In genomic region chr21:29235714-29236197, GRCh38 we compare ENCODE assay signal across 1 cellular context.
TF ChIP-seq lines count a peak whose summit lies in the region.

No MANE protein-coding gene starts in this region.

TF ChIP-seq in GM12878, 131 proteins besides CTCF, POLR2A, EP300 and RAD21 (continued from another document and continues in another):
- TF ChIP-seq CUX1 (IDR thresholded peaks at IDR 0.05; ENCODE audit: insufficient replicate concordance, low read depth, low read length), result peak; percentile 85
- TF ChIP-seq ZBTB11 (CRISPR knock-in tag; IDR thresholded peaks at IDR 0.05), result no peak
- peak; percentile 90 for TF ChIP-seq FOXM1 (IDR thresholded peaks at IDR 0.05; ENCODE audit: low read depth, low read length)
- TF ChIP-seq BCL11A (IDR thresholded peaks at IDR 0.05; ENCODE audit: low read depth, low read length), result peak; percentile 93
- TF ChIP-seq SKIL (IDR thresholded peaks at IDR 0.05; ENCODE audit: low read depth, poor library complexity, severe bottlenecking), result peak; percentile 89
- 0 out of 2 replicates have a peak, but pooled peaks have one; percentile 38 for TF ChIP-seq MTA3 (IDR thresholded peaks at IDR 0.05; ENCODE audit: borderline replicate concordance, low read length)
- peak; percentile 85 for TF ChIP-seq CBFB (IDR thresholded peaks at IDR 0.05; ENCODE audit: low read depth)
- no peak for TF ChIP-seq TCF3 (IDR thresholded peaks at IDR 0.05; ENCODE audit: borderline replicate concordance, insufficient read depth, low read depth, low read length)
- peak; percentile 97 for TF ChIP-seq NFIC (IDR thresholded peaks at IDR 0.05; ENCODE audit: low read depth, low read length)
- TF ChIP-seq GABPA (IDR thresholded peaks at IDR 0.05; ENCODE audit: low read depth), result peak; percentile 25; the same call in 1 of the 2 replicates
- TF ChIP-seq SMC3 (IDR thresholded peaks at IDR 0.05; ENCODE audit: borderline replicate concordance, low read length), result peak; percentile 31; the same call in 1 of the 2 replicates
- no peak for TF ChIP-seq FOXK2 (IDR thresholded peaks at IDR 0.05)
- TF ChIP-seq MEF2B (IDR thresholded peaks at IDR 0.05; ENCODE audit: partially characterized antibody, poor library complexity, severe bottlenecking), result peak; percentile 85
- TF ChIP-seq ZBTB4 (CRISPR knock-in tag; IDR thresholded peaks at IDR 0.05), result no peak
- peak; percentile 83 to 85 for TF ChIP-seq IKZF2 (IDR thresholded peaks at IDR 0.05)
- TF ChIP-seq NFYA (IDR thresholded peaks at IDR 0.05; ENCODE audit: borderline replicate concordance, low read depth, low read length), result no peak
- TF ChIP-seq ATF2 (IDR thresholded peaks at IDR 0.05; ENCODE audit: low read length), result peak; percentile 91
- TF ChIP-seq KDM1A (IDR thresholded peaks at IDR 0.05; ENCODE audit: borderline replicate concordance), result no peak
- peak; percentile 76; the same call in 1 of the 2 replicates for TF ChIP-seq MLLT1 (IDR thresholded peaks at IDR 0.05)
- no peak for TF ChIP-seq CHD1 (IDR thresholded peaks at IDR 0.05; ENCODE audit: low read depth, low read length)
- no peak for TF ChIP-seq IRF3 (IDR thresholded peaks at IDR 0.05)
- TF ChIP-seq STAT1 (conservative IDR thresholded peaks at IDR 0.05), result no peak
- TF ChIP-seq CBX5 (IDR thresholded peaks at IDR 0.05; ENCODE audit: low read depth), result 0 out of 2 replicates have a peak, but pooled peaks have one; percentile 43
- no peak for TF ChIP-seq USF2 (IDR thresholded peaks at IDR 0.05; ENCODE audit: borderline replicate concordance, low read depth, low read length)
- TF ChIP-seq PML (IDR thresholded peaks at IDR 0.05; ENCODE audit: low read length), result 0 out of 2 replicates have a peak, but pooled peaks have one; percentile 57
- TF ChIP-seq JUNB (IDR thresholded peaks at IDR 0.05), result peak; percentile 91
- peak; percentile 33; the same call in 1 of the 2 replicates for TF ChIP-seq PAX5 (IDR thresholded peaks at IDR 0.05; ENCODE audit: borderline replicate concordance, low read depth, low read length)
- peak; percentile 75 for TF ChIP-seq KLF5 (IDR thresholded peaks at IDR 0.05; ENCODE audit: partially characterized antibody)
- 0 out of 2 replicates have a peak, but pooled peaks have one; percentile 47 for TF ChIP-seq GATAD2B (conservative IDR thresholded peaks at IDR 0.05; ENCODE audit: low read depth)
- TF ChIP-seq EED (IDR thresholded peaks at IDR 0.05; ENCODE audit: low read depth), result peak; percentile 95
- TF ChIP-seq PKNOX1 (IDR thresholded peaks at IDR 0.05), result peak; percentile 21; the same call in 1 of the 2 replicates
- TF ChIP-seq TBL1XR1 (IDR thresholded peaks at IDR 0.05; ENCODE audit: low read depth, low read length), result peak; percentile 60; the same call in 1 of the 2 replicates
- TF ChIP-seq ASH2L (IDR thresholded peaks at IDR 0.05; ENCODE audit: borderline replicate concordance, low read depth), result no peak
- TF ChIP-seq NBN (IDR thresholded peaks at IDR 0.05), result peak; percentile 65; the same call in 1 of the 2 replicates
- TF ChIP-seq HCFC1 (IDR thresholded peaks at IDR 0.05; ENCODE audit: low read length), result no peak
- TF ChIP-seq ETV6 (conservative IDR thresholded peaks at IDR 0.05 in 1 of 2, IDR thresholded peaks at IDR 0.05 in 1 of 2; ENCODE audit: borderline replicate concordance in 1 of 2, low read depth in 1 of 2), result peak in 1 of 2 experiments; percentile 92; a peak in 2 of 4 replicates
